ENCODE assay signal across 1 cellular context in the genomic region with DNA sequence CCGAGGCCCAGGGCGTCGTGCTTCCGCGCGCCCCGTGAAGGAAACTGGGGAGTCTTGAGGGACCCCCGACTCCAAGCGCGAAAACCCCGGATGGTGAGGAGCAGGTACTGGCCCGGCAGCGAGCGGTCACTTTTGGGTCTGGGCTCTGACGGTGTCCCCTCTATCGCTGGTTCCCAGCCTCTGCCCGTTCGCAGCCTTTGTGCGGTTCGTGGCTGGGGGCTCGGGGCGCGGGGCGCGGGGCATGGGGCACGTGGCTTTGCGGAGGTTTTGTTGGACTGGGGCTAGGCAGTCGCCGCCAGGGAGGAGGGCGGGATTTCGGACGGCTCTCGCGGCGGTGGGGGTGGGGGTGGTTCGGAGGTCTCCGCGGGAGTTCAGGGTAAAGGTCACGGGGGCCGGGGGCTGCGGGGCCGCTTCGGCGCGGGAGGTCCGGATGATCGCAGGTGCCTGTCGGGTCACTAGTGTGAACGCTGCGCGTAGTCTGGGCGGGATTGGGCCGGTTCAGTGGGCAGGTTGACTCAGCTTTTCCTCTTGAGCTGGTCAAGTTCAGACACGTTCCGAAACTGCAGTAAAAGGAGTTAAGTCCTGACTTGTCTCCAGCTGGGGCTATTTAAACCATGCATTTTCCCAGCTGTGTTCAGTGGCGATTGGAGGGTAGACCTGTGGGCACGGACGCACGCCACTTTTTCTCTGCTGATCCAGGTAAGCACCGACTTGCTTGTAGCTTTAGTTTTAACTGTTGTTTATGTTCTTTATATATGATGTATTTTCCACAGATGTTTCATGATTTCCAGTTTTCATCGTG.
TF ChIP-seq lines count a peak whose summit lies in the region.

No MANE protein-coding gene starts in this region.

TF ChIP-seq in HepG2, 621 proteins besides CTCF, POLR2A, EP300 and RAD21 (continued from another document and continues in another):
- TF ChIP-seq, protein P1, sequence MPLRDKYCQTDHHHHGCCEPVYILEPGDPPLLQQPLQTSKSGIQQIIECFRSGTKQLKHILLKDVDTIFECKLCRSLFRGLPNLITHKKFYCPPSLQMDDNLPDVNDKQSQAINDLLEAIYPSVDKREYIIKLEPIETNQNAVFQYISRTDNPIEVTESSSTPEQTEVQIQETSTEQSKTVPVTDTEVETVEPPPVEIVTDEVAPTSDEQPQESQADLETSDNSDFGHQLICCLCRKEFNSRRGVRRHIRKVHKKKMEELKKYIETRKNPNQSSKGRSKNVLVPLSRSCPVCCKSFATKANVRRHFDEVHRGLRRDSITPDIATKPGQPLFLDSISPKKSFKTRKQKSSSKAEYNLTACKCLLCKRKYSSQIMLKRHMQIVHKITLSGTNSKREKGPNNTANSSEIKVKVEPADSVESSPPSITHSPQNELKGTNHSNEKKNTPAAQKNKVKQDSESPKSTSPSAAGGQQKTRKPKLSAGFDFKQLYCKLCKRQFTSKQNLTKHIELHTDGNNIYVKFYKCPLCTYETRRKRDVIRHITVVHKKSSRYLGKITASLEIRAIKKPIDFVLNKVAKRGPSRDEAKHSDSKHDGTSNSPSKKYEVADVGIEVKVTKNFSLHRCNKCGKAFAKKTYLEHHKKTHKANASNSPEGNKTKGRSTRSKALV (CRISPR knock-in tag; IDR thresholded peaks at IDR 0.05): 0 out of 2 replicates have a peak, but pooled peaks have one; percentile 11
- 0 out of 2 replicates have a peak, but pooled peaks have one; percentile 46 for TF ChIP-seq ETV6 (CRISPR knock-in tag; conservative IDR thresholded peaks at IDR 0.05)
- TF ChIP-seq, protein P2, sequence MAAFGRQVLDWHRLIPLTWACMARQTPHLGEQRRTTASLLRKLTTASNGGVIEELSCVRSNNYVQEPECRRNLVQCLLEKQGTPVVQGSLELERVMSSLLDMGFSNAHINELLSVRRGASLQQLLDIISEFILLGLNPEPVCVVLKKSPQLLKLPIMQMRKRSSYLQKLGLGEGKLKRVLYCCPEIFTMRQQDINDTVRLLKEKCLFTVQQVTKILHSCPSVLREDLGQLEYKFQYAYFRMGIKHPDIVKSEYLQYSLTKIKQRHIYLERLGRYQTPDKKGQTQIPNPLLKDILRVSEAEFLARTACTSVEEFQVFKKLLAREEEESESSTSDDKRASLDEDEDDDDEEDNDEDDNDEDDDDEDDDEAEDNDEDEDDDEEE (CRISPR knock-in tag; IDR thresholded peaks at IDR 0.05): peak; percentile 34; the same call in 1 of the 2 replicates
- TF ChIP-seq, protein P3, sequence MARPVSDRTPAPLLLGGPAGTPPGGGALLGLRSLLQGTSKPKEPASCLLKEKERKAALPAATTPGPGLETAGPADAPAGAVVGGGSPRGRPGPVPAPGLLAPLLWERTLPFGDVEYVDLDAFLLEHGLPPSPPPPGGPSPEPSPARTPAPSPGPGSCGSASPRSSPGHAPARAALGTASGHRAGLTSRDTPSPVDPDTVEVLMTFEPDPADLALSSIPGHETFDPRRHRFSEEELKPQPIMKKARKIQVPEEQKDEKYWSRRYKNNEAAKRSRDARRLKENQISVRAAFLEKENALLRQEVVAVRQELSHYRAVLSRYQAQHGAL (CRISPR knock-in tag; IDR thresholded peaks at IDR 0.05; ENCODE audit: not compliant biosample characterization): no peak
- TF ChIP-seq ZNF446 (CRISPR knock-in tag; IDR thresholded peaks at IDR 0.05): no peak
- TF ChIP-seq, protein P4, sequence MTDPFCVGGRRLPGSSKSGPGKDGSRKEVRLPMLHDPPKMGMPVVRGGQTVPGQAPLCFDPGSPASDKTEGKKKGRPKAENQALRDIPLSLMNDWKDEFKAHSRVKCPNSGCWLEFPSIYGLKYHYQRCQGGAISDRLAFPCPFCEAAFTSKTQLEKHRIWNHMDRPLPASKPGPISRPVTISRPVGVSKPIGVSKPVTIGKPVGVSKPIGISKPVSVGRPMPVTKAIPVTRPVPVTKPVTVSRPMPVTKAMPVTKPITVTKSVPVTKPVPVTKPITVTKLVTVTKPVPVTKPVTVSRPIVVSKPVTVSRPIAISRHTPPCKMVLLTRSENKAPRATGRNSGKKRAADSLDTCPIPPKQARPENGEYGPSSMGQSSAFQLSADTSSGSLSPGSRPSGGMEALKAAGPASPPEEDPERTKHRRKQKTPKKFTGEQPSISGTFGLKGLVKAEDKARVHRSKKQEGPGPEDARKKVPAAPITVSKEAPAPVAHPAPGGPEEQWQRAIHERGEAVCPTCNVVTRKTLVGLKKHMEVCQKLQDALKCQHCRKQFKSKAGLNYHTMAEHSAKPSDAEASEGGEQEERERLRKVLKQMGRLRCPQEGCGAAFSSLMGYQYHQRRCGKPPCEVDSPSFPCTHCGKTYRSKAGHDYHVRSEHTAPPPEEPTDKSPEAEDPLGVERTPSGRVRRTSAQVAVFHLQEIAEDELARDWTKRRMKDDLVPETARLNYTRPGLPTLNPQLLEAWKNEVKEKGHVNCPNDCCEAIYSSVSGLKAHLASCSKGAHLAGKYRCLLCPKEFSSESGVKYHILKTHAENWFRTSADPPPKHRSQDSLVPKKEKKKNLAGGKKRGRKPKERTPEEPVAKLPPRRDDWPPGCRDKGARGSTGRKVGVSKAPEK (CRISPR knock-in tag; IDR thresholded peaks at IDR 0.05; ENCODE audit: borderline replicate concordance): no peak
- TF ChIP-seq CHD4 (IDR thresholded peaks at IDR 0.05; ENCODE audit: borderline replicate concordance, low read length): no peak; the same call in 1 of the 2 replicates
- TF ChIP-seq SP4 (CRISPR knock-in tag; IDR thresholded peaks at IDR 0.05): 0 out of 2 replicates have a peak, but pooled peaks have one; percentile 40
- TF ChIP-seq, protein P5, sequence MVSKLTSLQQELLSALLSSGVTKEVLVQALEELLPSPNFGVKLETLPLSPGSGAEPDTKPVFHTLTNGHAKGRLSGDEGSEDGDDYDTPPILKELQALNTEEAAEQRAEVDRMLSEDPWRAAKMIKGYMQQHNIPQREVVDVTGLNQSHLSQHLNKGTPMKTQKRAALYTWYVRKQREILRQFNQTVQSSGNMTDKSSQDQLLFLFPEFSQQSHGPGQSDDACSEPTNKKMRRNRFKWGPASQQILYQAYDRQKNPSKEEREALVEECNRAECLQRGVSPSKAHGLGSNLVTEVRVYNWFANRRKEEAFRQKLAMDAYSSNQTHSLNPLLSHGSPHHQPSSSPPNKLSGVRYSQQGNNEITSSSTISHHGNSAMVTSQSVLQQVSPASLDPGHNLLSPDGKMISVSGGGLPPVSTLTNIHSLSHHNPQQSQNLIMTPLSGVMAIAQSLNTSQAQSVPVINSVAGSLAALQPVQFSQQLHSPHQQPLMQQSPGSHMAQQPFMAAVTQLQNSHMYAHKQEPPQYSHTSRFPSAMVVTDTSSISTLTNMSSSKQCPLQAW (CRISPR knock-in tag; IDR thresholded peaks at IDR 0.05): 0 out of 2 replicates have a peak, but pooled peaks have one; percentile 25
- TF ChIP-seq TOE1 (CRISPR knock-in tag; IDR thresholded peaks at IDR 0.05): no peak
- no peak for TF ChIP-seq MBNL3 (CRISPR knock-in tag; conservative IDR thresholded peaks at IDR 0.05)
- TF ChIP-seq ZNF264 (CRISPR knock-in tag; IDR thresholded peaks at IDR 0.05): peak; percentile 70; the same call in 1 of the 2 replicates
- TF ChIP-seq, protein P6, sequence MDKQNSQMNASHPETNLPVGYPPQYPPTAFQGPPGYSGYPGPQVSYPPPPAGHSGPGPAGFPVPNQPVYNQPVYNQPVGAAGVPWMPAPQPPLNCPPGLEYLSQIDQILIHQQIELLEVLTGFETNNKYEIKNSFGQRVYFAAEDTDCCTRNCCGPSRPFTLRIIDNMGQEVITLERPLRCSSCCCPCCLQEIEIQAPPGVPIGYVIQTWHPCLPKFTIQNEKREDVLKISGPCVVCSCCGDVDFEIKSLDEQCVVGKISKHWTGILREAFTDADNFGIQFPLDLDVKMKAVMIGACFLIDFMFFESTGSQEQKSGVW (CRISPR knock-in tag; IDR thresholded peaks at IDR 0.05; ENCODE audit: borderline replicate concordance): peak; percentile 83; the same call in 1 of the 2 replicates
- TF ChIP-seq ZNF225 (CRISPR knock-in tag; IDR thresholded peaks at IDR 0.05): no peak; the same call in 1 of the 2 replicates
- 0 out of 2 replicates have a peak, but pooled peaks have one; percentile 33 for TF ChIP-seq ZSCAN29 (CRISPR knock-in tag; conservative IDR thresholded peaks at IDR 0.05)
- TF ChIP-seq TARDBP (CRISPR knock-in tag; IDR thresholded peaks at IDR 0.05): 0 out of 2 replicates have a peak, but pooled peaks have one; percentile 17
- peak; percentile 68; the same call in 1 of the 2 replicates for TF ChIP-seq MAZ (IDR thresholded peaks at IDR 0.05; ENCODE audit: borderline replicate concordance, low read depth, low read length)
- TF ChIP-seq MAZ (CRISPR knock-in tag; IDR thresholded peaks at IDR 0.05; ENCODE audit: low read depth): peak; percentile 8; the same call in 1 of the 2 replicates
- TF ChIP-seq, protein P7, sequence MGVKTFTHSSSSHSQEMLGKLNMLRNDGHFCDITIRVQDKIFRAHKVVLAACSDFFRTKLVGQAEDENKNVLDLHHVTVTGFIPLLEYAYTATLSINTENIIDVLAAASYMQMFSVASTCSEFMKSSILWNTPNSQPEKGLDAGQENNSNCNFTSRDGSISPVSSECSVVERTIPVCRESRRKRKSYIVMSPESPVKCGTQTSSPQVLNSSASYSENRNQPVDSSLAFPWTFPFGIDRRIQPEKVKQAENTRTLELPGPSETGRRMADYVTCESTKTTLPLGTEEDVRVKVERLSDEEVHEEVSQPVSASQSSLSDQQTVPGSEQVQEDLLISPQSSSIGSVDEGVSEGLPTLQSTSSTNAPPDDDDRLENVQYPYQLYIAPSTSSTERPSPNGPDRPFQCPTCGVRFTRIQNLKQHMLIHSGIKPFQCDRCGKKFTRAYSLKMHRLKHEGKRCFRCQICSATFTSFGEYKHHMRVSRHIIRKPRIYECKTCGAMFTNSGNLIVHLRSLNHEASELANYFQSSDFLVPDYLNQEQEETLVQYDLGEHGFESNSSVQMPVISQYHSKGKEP (CRISPR knock-in tag; IDR thresholded peaks at IDR 0.05): no peak
- TF ChIP-seq ZNF615 (CRISPR knock-in tag; IDR thresholded peaks at IDR 0.05; ENCODE audit: borderline replicate concordance): no peak
- TF ChIP-seq, protein P8, sequence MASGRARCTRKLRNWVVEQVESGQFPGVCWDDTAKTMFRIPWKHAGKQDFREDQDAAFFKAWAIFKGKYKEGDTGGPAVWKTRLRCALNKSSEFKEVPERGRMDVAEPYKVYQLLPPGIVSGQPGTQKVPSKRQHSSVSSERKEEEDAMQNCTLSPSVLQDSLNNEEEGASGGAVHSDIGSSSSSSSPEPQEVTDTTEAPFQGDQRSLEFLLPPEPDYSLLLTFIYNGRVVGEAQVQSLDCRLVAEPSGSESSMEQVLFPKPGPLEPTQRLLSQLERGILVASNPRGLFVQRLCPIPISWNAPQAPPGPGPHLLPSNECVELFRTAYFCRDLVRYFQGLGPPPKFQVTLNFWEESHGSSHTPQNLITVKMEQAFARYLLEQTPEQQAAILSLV (CRISPR knock-in tag; IDR thresholded peaks at IDR 0.05; ENCODE audit: borderline replicate concordance): no peak
- peak; percentile 43 to 77; a peak in 3 of 4 replicates for TF ChIP-seq MAFK (conservative IDR thresholded peaks at IDR 0.05 in 1 of 2, IDR thresholded peaks at IDR 0.05 in 1 of 2; ENCODE audit: low read length in 2 of 2)
- TF ChIP-seq ZNF674 (CRISPR knock-in tag; IDR thresholded peaks at IDR 0.05; ENCODE audit: low read depth): 0 out of 2 replicates have a peak, but pooled peaks have one; percentile 62
- TF ChIP-seq DR1 (CRISPR knock-in tag; IDR thresholded peaks at IDR 0.05): peak; percentile 93
- TF ChIP-seq ZNF652 (CRISPR knock-in tag; IDR thresholded peaks at IDR 0.05; ENCODE audit: borderline replicate concordance, low read depth): peak; percentile 74
- TF ChIP-seq HNRNPL (IDR thresholded peaks at IDR 0.05; ENCODE audit: low read depth, low read length): no peak
- TF ChIP-seq, protein P9, sequence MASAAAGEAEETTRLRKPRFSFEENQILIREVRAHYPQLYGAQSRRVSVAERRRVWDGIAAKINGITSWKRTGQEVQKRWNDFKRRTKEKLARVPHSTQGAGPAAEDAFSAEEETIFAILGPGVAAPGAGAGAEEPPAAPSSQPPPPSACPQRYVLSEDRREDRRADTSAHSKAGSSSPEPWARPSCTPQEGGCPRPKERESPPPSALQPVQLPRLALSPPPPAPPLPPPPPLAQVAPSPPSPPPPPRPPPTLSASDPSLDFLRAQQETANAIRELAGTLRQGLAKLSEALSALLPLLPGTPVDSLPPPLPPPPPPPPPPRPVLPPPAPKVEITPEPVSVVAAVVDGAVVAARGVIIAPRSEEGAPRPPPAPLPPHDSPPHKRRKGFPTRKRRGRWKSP (CRISPR knock-in tag; IDR thresholded peaks at IDR 0.05): 0 out of 2 replicates have a peak, but pooled peaks have one; percentile 9
- TF ChIP-seq, protein P10, sequence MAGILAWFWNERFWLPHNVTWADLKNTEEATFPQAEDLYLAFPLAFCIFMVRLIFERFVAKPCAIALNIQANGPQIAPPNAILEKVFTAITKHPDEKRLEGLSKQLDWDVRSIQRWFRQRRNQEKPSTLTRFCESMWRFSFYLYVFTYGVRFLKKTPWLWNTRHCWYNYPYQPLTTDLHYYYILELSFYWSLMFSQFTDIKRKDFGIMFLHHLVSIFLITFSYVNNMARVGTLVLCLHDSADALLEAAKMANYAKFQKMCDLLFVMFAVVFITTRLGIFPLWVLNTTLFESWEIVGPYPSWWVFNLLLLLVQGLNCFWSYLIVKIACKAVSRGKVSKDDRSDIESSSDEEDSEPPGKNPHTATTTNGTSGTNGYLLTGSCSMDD (CRISPR knock-in tag; IDR thresholded peaks at IDR 0.05): no peak
- peak; percentile 16; the same call in 1 of the 2 replicates for TF ChIP-seq ZMYM3 (CRISPR knock-in tag; IDR thresholded peaks at IDR 0.05)
- no peak for TF ChIP-seq ZNF607 (CRISPR knock-in tag; IDR thresholded peaks at IDR 0.05; ENCODE audit: borderline replicate concordance)
- TF ChIP-seq YEATS4 (CRISPR knock-in tag; IDR thresholded peaks at IDR 0.05; ENCODE audit: borderline replicate concordance): peak; percentile 9; the same call in 1 of the 2 replicates
- TF ChIP-seq, protein P11, sequence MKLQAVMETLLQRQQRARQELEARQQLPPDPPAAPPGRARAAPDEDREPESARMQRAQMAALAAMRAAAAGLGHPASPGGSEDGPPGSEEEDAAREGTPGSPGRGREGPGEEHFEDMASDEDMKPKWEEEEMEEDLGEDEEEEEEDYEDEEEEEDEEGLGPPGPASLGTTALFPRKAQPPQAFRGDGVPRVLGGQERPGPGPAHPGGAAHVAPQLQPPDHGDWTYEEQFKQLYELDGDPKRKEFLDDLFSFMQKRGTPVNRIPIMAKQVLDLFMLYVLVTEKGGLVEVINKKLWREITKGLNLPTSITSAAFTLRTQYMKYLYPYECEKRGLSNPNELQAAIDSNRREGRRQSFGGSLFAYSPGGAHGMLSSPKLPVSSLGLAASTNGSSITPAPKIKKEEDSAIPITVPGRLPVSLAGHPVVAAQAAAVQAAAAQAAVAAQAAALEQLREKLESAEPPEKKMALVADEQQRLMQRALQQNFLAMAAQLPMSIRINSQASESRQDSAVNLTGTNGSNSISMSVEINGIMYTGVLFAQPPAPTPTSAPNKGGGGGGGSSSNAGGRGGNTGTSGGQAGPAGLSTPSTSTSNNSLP (IDR thresholded peaks at IDR 0.05; ENCODE audit: low read depth, low read length): no peak; the same call in 1 of the 2 replicates
- 0 out of 2 replicates have a peak, but pooled peaks have one; percentile 27 for TF ChIP-seq ZNF773 (CRISPR knock-in tag; IDR thresholded peaks at IDR 0.05; ENCODE audit: borderline replicate concordance)
- TF ChIP-seq XRCC5 (optimal IDR thresholded peaks at IDR 0.05; ENCODE audit: low read length): peak; percentile 0
- TF ChIP-seq ESRRA (CRISPR knock-in tag; IDR thresholded peaks at IDR 0.05; ENCODE audit: low read depth): peak; percentile 14; the same call in 1 of the 2 replicates
- TF ChIP-seq RFX1 (IDR thresholded peaks at IDR 0.05): no peak
- TF ChIP-seq ZNF724P (CRISPR knock-in tag; IDR thresholded peaks at IDR 0.05; ENCODE audit: borderline replicate concordance): 0 out of 2 replicates have a peak, but pooled peaks have one; percentile 70
- no peak for TF ChIP-seq SNRNP70 (IDR thresholded peaks at IDR 0.05; ENCODE audit: low read depth, low read length)
- no peak for TF ChIP-seq PRMT3 (CRISPR knock-in tag; IDR thresholded peaks at IDR 0.05; ENCODE audit: borderline replicate concordance, low read depth)
- TF ChIP-seq PHB2 (IDR thresholded peaks at IDR 0.05; ENCODE audit: partially characterized antibody): no peak
- peak; percentile 65; the same call in 1 of the 2 replicates for TF ChIP-seq PITX1 (CRISPR knock-in tag; IDR thresholded peaks at IDR 0.05)
